ENCODE assay signal across 25 cellular contexts in genomic region chr10:49143249-49143648, GRCh38. TPM values are rescaled to one million over a fixed set of nuclear protein-coding genes. Genes with fewer than 3 reads are reported as not detected.
"Had no signal": no experiment of that assay in that cellular context is flagged by ENCODE, and none has a peak within 500 bp of the region (broad histone marks: within the 10 kb centered on the region; RNA-seq: fewer than 3 reads in every experiment).

No MANE protein-coding gene starts in this region.

- H3K27me3 ChIP-seq: body of pancreas, dorsolateral prefrontal cortex, gastrocnemius medialis, left lung, sigmoid colon, testis had no signal

- DNase-seq: activated B cell treated with CpG ODN at 0.5 μM for 24 hours; activated CD4-positive, alpha-beta memory T cell treated with anti-CD3 and anti-CD28 coated beads for 36 hours; activated CD4-positive, alpha-beta T cell treated with anti-CD3 and anti-CD28 coated beads for 4 hours; activated naive CD4-positive, alpha-beta T cell treated with anti-CD3 and anti-CD28 coated beads for 36 hours; activated T-cell treated with anti-CD3 and anti-CD28 coated beads, Interleukin-2, amount 50 U/mL, for 1 hour; body of pancreas; caudate nucleus; dorsolateral prefrontal cortex; erythroblast; gastrocnemius medialis; head of caudate nucleus; kidney; left lung; nephron progenitor cell; nucleus accumbens; sigmoid colon; spleen; stimulated activated CD4-positive, alpha-beta T cell treated with anti-CD3 and anti-CD28 coated beads, Interleukin-4, amount 100 ng/mL, for 4 hours; SW 1271; T-helper 2 cell; testis had no signal

- ATAC-seq: body of pancreas; gastrocnemius medialis; stimulated activated memory B cell treated with anti-CD40 and anti-IgM and Interleukin-4, amounts not matched to agents 10 μg/mL and 1 μg/mL and 100 μg/mL, for 72 hours had no signal

- H3K4me1 ChIP-seq: body of pancreas, gastrocnemius medialis, sigmoid colon, spleen had no signal

- FAIRE-seq: kidney had no signal

- H3K4me3 ChIP-seq: body of pancreas, dorsolateral prefrontal cortex, gastrocnemius medialis, left lung, sigmoid colon, spleen, testis had no signal

- H3K9me3 ChIP-seq: body of pancreas, gastrocnemius medialis, testis had no signal

- H3K27ac ChIP-seq: body of pancreas, dorsolateral prefrontal cortex, gastrocnemius medialis, left lung, sigmoid colon, spleen, testis had no signal

- H3K36me3 ChIP-seq: gastrocnemius medialis, left lung, sigmoid colon, spleen had no signal

RNA-seq across cellular contexts. Expression of gene FAM170B, which starts 9.4 kb away (rescaled TPM):
- total RNA-seq: activated B cell treated with CpG ODN at 0.5 μM for 24 hours; activated CD4-positive, alpha-beta memory T cell treated with anti-CD3 and anti-CD28 coated beads for 36 hours; activated naive CD4-positive, alpha-beta T cell treated with anti-CD3 and anti-CD28 coated beads for 36 hours; activated T-helper 2 cell treated with anti-CD3 and anti-CD28 coated beads, Interferon-gamma antibody, Interleukin-2, Interleukin-4, amounts not matched to agents 10 μg/mL and 5 μg/mL and 100 μg/mL, durations not matched to agents 14 hours and 24 hours and 36 hours; body of pancreas; gastrocnemius medialis; kidney; lung microvascular endothelial cell; myocyte; sigmoid colon; spleen had no signal
- polyA plus RNA-seq: sigmoid colon had no signal

RNA-seq across cellular contexts. Expression of gene VSTM4, which starts 27.9 kb away (rescaled TPM):
- total RNA-seq: activated B cell treated with CpG ODN at 0.5 μM for 24 hours; activated naive CD4-positive, alpha-beta T cell treated with anti-CD3 and anti-CD28 coated beads for 36 hours had no signal
